Comparison of ENCODE assay signal across 8 cellular contexts in the genomic region with DNA sequence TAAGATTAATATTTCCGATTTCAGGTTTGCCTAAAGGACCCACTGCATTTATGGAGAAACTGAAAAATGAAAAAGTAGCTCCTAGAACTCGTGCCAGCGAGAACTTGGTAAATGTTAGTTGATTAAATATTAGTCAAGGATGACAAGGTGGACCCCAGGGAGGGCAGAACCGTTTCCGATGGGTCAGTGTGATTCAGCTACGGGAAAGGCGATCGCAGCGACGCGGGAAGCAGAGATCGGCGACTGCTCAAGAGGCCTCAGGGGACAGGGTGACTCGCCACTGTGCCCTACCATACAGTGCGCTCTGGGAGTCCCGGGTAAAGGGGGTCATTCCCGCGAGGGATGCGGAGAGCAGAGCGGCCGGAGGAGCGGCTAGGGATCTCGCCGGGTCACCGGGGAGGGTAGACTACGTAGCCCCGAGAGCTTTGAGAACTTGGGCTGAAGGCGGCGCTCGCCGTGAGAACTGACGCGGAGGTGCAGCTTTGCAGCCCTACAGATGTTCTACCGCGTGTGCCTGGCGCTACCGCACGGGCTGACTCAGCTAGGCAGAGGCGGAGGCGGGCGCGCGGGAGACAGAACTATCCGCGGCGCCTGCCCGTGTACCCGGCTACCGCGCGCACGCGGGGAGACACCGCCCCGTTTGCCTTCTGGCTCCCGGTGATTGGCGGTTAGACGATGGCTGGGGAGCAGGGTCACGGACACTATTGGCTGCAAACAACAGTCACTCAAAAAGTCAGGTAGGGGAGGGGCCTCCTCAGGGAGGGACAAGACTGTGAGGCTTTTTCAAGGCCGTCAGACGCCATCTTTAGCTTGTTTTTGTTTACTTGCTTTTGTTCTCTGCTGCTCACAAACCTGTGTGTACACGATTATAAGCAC. TPM values are rescaled to one million over a fixed set of nuclear protein-coding genes. Genes with fewer than 3 reads are reported as not detected.
DNase-seq lines count a peak whose midpoint lies in the region; TF ChIP-seq lines count a peak whose summit lies in the region.

No MANE protein-coding gene starts in this region.

- peaks cover 48% of the 10 kb centered on the region for H3K4me1 Mint-ChIP-seq in neural progenitor cell

- peaks cover 4% of the 10 kb centered on the region for H3K36me3 Mint-ChIP-seq in neural progenitor cell

- peak overlapping the region; percentile 94 for H3K4me3 Mint-ChIP-seq in neural progenitor cell

- TF ChIP-seq CTCF in foreskin fibroblast (IDR thresholded peaks at IDR 0.05; ENCODE audit: low read depth, low read length) (no peak), neural progenitor cell (IDR thresholded peaks at IDR 0.05) (peak; percentile 48)

- in situ Hi-C loops in G401 (cut with HindIII; ENCODE audit: low sequenced_read_pairs): no loop called here

- H3K9me3 ChIP-seq in neural progenitor cell (ENCODE audit: low read depth): no peaks in the 10 kb centered on the region

- H3K27me3 Mint-ChIP-seq in neural progenitor cell (ENCODE audit: insufficient read depth, low read depth): peaks cover 8% of the 10 kb centered on the region

- H3K36me3 ChIP-seq in H7 (replicated peaks; ENCODE audit: control insufficient read depth, insufficient read depth, low read length) (no peaks in the 10 kb centered on the region), neural progenitor cell (no peaks in the 10 kb centered on the region)

- H3K27ac Mint-ChIP-seq in neural progenitor cell: peak overlapping the region; percentile 99

- H3K27me3 ChIP-seq in H7 (ENCODE audit: control insufficient read depth, insufficient read depth, low read length): no peaks in the 10 kb centered on the region
- no peaks in the 10 kb centered on the region for H3K27me3 ChIP-seq in neural progenitor cell

- peak overlapping the region; percentile 81 for H3K4me2 ChIP-seq in neural progenitor cell

- no peaks in the 10 kb centered on the region for H4K20me1 ChIP-seq in neural progenitor cell (ENCODE audit: low read depth)

- H3F3A ChIP-seq in neural progenitor cell (ENCODE audit: low read depth): peaks cover 48% of the 10 kb centered on the region

- H3K4me1 ChIP-seq in neural progenitor cell: peaks cover 19% of the 10 kb centered on the region

- H2AFZ ChIP-seq in neural progenitor cell (replicated peaks): peak overlapping the region; percentile 93

- H3K9me3 Mint-ChIP-seq in neural progenitor cell: peaks cover 2% of the 10 kb centered on the region

- peaks cover 7% of the 10 kb centered on the region for H3K79me2 ChIP-seq in neural progenitor cell (ENCODE audit: low read depth)

- DNase-seq in G401 (ENCODE audit: low spot score) (peak; percentile 100), H7 (peak; percentile 98), M059J (ENCODE audit: low read depth) (peak; percentile 96), SHP77 (lab: John Stamatoyannopoulos, UW) (peak; percentile 98 to 99), activated gamma-delta T cell treated with Interleukin-2 at 50 U/mL for 16 hours (peak; percentile 95), foreskin fibroblast (peak; percentile 98 to 99), neural progenitor cell (ENCODE audit: low spot score) (peak; percentile 97), stromal cell of bone marrow (ENCODE audit: low read depth) (peak; percentile 96)

- peak overlapping the region; percentile 46 for H3K9ac ChIP-seq in neural progenitor cell

- H3K27ac ChIP-seq in neural progenitor cell: peak overlapping the region; percentile 91

- peak overlapping the region; percentile 95 for H3K4me3 ChIP-seq in H7 (ENCODE audit: insufficient read depth, low read depth, low read length)
- peak overlapping the region; percentile 62 to 74 for H3K4me3 ChIP-seq in foreskin fibroblast (ENCODE audit: low read depth in 1 of 2, low read length in 2 of 2)
- H3K4me3 ChIP-seq in neural progenitor cell: peak overlapping the region; percentile 65

RNA-seq across cellular contexts. Expression of gene C14orf93, which starts 3.2 kb away (rescaled TPM):
- total RNA-seq in G401 (2014; rRNA removed; shearing (Covaris generic)): 8.7 and 15.1 TPM in 2 replicates
- total RNA-seq in H7 (2014; rRNA removed; shearing (Covaris generic)): 13.2 and 16.9 TPM in 2 replicates
- 8.6 and 9.7 TPM in 2 replicates for total RNA-seq in M059J (2014; rRNA removed; shearing (Covaris generic))
- total RNA-seq in neural progenitor cell (ENCODE audit: low replicate concordance): 8.2 and 11.0 TPM in 2 replicates

RNA-seq across cellular contexts. Expression of gene AJUBA, which starts 24.4 kb away (rescaled TPM):
- total RNA-seq in G401 (2014; rRNA removed; shearing (Covaris generic)): 16.4 and 17.0 TPM in 2 replicates
- total RNA-seq in H7 (2014; rRNA removed; shearing (Covaris generic)): 27.0 and 27.5 TPM in 2 replicates
- 23.9 and 55.5 TPM in 2 replicates for total RNA-seq in M059J (2014; rRNA removed; shearing (Covaris generic))
- 99.6 and 147 TPM in 2 replicates for total RNA-seq in neural progenitor cell (ENCODE audit: low replicate concordance)

RNA-seq across cellular contexts. Expression of gene PSMB5, which starts 27.9 kb away (rescaled TPM):
- 447 and 480 TPM in 2 replicates for total RNA-seq in G401 (2014; rRNA removed; shearing (Covaris generic))
- total RNA-seq in H7 (2014; rRNA removed; shearing (Covaris generic)): 262 and 328 TPM in 2 replicates
- 267 and 297 TPM in 2 replicates for total RNA-seq in M059J (2014; rRNA removed; shearing (Covaris generic))
- total RNA-seq in neural progenitor cell (ENCODE audit: low replicate concordance): 154 and 223 TPM in 2 replicates

RNA-seq across cellular contexts. Expression of gene PSMB11, which starts 35.2 kb away (rescaled TPM):
- not detected in 2 replicates for total RNA-seq in G401 (2014; rRNA removed; shearing (Covaris generic))
- total RNA-seq in H7 (2014; rRNA removed; shearing (Covaris generic)): not detected in 2 replicates
- total RNA-seq in M059J (2014; rRNA removed; shearing (Covaris generic)): not detected in 2 replicates
- not detected in 2 replicates for total RNA-seq in neural progenitor cell (ENCODE audit: low replicate concordance)

RNA-seq across cellular contexts. Expression of gene HAUS4, which starts 49.9 kb away (rescaled TPM):
- total RNA-seq in G401 (2014; rRNA removed; shearing (Covaris generic)): 102 and 131 TPM in 2 replicates
- 96.5 and 104 TPM in 2 replicates for total RNA-seq in H7 (2014; rRNA removed; shearing (Covaris generic))
- total RNA-seq in M059J (2014; rRNA removed; shearing (Covaris generic)): 30.7 and 51.4 TPM in 2 replicates
- total RNA-seq in neural progenitor cell (ENCODE audit: low replicate concordance): 93.3 and 103 TPM in 2 replicates

Comparison
In these comparisons a context has a peak if more than half of its experiments do, and no peak if none do; other contexts are left out.
1. Peak in every context shown above with its lines: DNase-seq, H3K4me3 ChIP-seq and H3K27ac ChIP-seq.